ENCODE assay signal across 32 cellular contexts in the genomic region with DNA sequence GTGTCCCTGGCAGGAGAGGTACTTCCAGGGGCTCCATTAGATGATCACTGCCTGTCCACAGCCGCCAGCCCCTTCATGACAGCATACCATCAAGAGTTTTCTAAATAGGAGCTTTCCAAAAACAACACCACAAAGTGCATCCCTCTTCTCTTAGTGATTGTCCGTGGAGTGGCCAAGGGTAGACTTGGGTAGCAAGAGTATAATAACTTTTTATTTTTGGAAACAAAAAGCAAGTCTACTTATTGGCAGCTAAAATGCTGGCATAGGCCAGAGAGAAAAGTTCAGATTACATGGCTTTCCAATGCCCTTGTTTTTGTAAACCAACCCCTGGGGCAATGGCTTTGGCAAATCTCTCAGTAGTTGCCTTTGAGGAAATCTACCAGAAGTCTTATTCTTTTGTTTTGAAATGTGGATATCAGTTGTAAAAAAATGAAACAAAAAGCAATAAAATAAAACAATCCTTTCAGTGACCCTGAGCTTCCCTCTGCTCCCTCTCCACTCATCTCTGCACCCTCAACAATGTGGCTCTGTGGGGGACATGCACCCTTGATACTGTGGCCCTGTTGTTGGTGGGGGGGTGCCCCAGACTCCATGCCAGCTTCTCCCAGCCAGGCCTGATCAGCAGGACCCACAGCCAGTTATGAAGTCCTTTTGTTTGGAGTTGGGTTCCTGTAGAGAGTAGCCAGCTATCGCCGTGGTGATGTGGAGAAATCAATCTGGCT.
"Had no signal": no experiment of that assay in that cellular context is flagged by ENCODE, and none has a peak within 500 bp of the region (broad histone marks: within the 10 kb centered on the region; RNA-seq: fewer than 3 reads in every experiment).

No MANE protein-coding gene starts in this region.

- H3K27ac ChIP-seq: cardiac muscle cell, colonic mucosa, dorsolateral prefrontal cortex, left lung, neutrophil, ovary, sigmoid colon, transverse colon, VCaP had no signal

- DNase-seq: activated CD4-positive, alpha-beta T cell treated with anti-CD3 and anti-CD28 coated beads for 4 hours; activated CD4-positive, alpha-beta T cell treated with anti-CD3 and anti-CD28 coated beads, Interleukin-2, amount 50 U/mL, for 48 hours; activated CD8-positive, alpha-beta memory T cell treated with anti-CD3 and anti-CD28 coated beads for 24 hours; activated effector memory CD4-positive, alpha-beta T cell treated with anti-CD3 and anti-CD28 coated beads, Interleukin-2, amount 50 U/mL, for 16 hours; activated naive CD4-positive, alpha-beta T cell treated with anti-CD3 and anti-CD28 coated beads, Interleukin-2, amount 10 ng/mL, durations not matched to agents 7 days and 5 days; activated naive CD8-positive, alpha-beta T cell treated with anti-CD3 and anti-CD28 coated beads, Interleukin-2, amount 10 ng/mL, durations not matched to agents 7 days and 5 days; activated T-cell treated with anti-CD3 and anti-CD28 coated beads, Interleukin-2, amount 50 U/mL, for 1 hour; amniotic stem cell; cerebellar nuclear complex; colonic mucosa; dorsolateral prefrontal cortex; effector memory CD4-positive, alpha-beta T cell; erythroblast; foreskin melanocyte; left lung; mesendoderm; ovary; sigmoid colon; stimulated activated CD4-positive, alpha-beta T cell treated with anti-CD3 and anti-CD28 coated beads, Interleukin-1b, Interleukin-23, amount 100 ng/mL, for 48 hours; stimulated activated CD4-positive, alpha-beta T cell treated with anti-CD3 and anti-CD28 coated beads, Interleukin-4, amount 100 ng/mL, for 4 hours; stimulated activated CD8-positive, alpha-beta memory T cell treated with anti-CD3 and anti-CD28 coated beads, Interleukin-4, amount 100 ng/mL, for 48 hours; T-helper 9 cell; transverse colon had no signal

- H3K4me3 ChIP-seq: cardiac muscle cell, colonic mucosa, dorsolateral prefrontal cortex, left lung, lung, ovary, sigmoid colon, smooth muscle cell, transverse colon had no signal

- H3K9me3 Mint-ChIP-seq: activated naive CD8-positive, alpha-beta T cell treated with anti-CD3 and anti-CD28 coated beads, Interleukin-2, amount 10 ng/mL, durations not matched to agents 7 days and 5 days; activated T-helper 1 cell treated with anti-CD3 and anti-CD28 coated beads, Interleukin-12 subunit alpha, Interleukin-12 subunit beta, Interleukin-2, Interleukin-4 antibody, amounts not matched to agents 30 ng/mL and 10 ng/mL and 1 ng/mL, durations not matched to agents 14 hours and 24 hours and 36 hours; stimulated activated memory B cell treated with anti-CD40 and anti-IgM and Interleukin-4, amounts not matched to agents 10 μg/mL and 1 μg/mL and 100 μg/mL, for 72 hours had no signal

- H3K27me3 ChIP-seq: cardiac muscle cell, colonic mucosa, dorsolateral prefrontal cortex, left lung, neutrophil, ovary, sigmoid colon, transverse colon had no signal

- H3K4me1 ChIP-seq: colonic mucosa, left lung, sigmoid colon, transverse colon had no signal

- ATAC-seq: left lung; stimulated activated memory B cell treated with anti-CD40 and anti-IgM and Interleukin-4, amounts not matched to agents 10 μg/mL and 1 μg/mL and 100 μg/mL, for 72 hours had no signal

- H3K9me3 ChIP-seq: colonic mucosa, neutrophil, ovary, sigmoid colon, transverse colon had no signal

- H3K36me3 ChIP-seq: cardiac muscle cell, colonic mucosa, left lung, neutrophil, ovary, sigmoid colon, transverse colon had no signal

- H3K4me3 Mint-ChIP-seq: activated naive CD4-positive, alpha-beta T cell treated with anti-CD3 and anti-CD28 coated beads, Interleukin-2, amount 10 ng/mL, durations not matched to agents 7 days and 5 days; activated naive CD8-positive, alpha-beta T cell treated with anti-CD3 and anti-CD28 coated beads, Interleukin-2, amount 10 ng/mL, durations not matched to agents 7 days and 5 days; activated T-helper 1 cell treated with anti-CD3 and anti-CD28 coated beads, Interleukin-12 subunit alpha, Interleukin-12 subunit beta, Interleukin-2, Interleukin-4 antibody, amounts not matched to agents 30 ng/mL and 10 ng/mL and 1 ng/mL, durations not matched to agents 14 hours and 24 hours and 36 hours; nephron; stimulated activated memory B cell treated with anti-CD40 and anti-IgM and Interleukin-4, amounts not matched to agents 10 μg/mL and 1 μg/mL and 100 μg/mL, for 72 hours had no signal

- H3K4me2 ChIP-seq: smooth muscle cell had no signal

- H3K4me1 Mint-ChIP-seq: activated naive CD4-positive, alpha-beta T cell treated with anti-CD3 and anti-CD28 coated beads, Interleukin-2, amount 10 ng/mL, durations not matched to agents 7 days and 5 days; activated naive CD8-positive, alpha-beta T cell treated with anti-CD3 and anti-CD28 coated beads, Interleukin-2, amount 10 ng/mL, durations not matched to agents 7 days and 5 days; stimulated activated memory B cell treated with anti-CD40 and anti-IgM and Interleukin-4, amounts not matched to agents 10 μg/mL and 1 μg/mL and 100 μg/mL, for 72 hours had no signal

- H3K27me3 Mint-ChIP-seq: progenitor cell of endocrine pancreas; stimulated activated memory B cell treated with anti-CD40 and anti-IgM and Interleukin-4, amounts not matched to agents 10 μg/mL and 1 μg/mL and 100 μg/mL, for 72 hours had no signal

- H3K27ac Mint-ChIP-seq: activated naive CD4-positive, alpha-beta T cell treated with anti-CD3 and anti-CD28 coated beads, Interleukin-2, amount 10 ng/mL, durations not matched to agents 7 days and 5 days; activated naive CD8-positive, alpha-beta T cell treated with anti-CD3 and anti-CD28 coated beads, Interleukin-2, amount 10 ng/mL, durations not matched to agents 7 days and 5 days; activated T-helper 1 cell treated with anti-CD3 and anti-CD28 coated beads, Interleukin-12 subunit alpha, Interleukin-12 subunit beta, Interleukin-2, Interleukin-4 antibody, amounts not matched to agents 30 ng/mL and 10 ng/mL and 1 ng/mL, durations not matched to agents 14 hours and 24 hours and 36 hours; nephron; progenitor cell of endocrine pancreas; stimulated activated memory B cell treated with anti-CD40 and anti-IgM and Interleukin-4, amounts not matched to agents 10 μg/mL and 1 μg/mL and 100 μg/mL, for 72 hours had no signal
